Comparison of ENCODE assay signal across 19 cellular contexts in the genomic region with DNA sequence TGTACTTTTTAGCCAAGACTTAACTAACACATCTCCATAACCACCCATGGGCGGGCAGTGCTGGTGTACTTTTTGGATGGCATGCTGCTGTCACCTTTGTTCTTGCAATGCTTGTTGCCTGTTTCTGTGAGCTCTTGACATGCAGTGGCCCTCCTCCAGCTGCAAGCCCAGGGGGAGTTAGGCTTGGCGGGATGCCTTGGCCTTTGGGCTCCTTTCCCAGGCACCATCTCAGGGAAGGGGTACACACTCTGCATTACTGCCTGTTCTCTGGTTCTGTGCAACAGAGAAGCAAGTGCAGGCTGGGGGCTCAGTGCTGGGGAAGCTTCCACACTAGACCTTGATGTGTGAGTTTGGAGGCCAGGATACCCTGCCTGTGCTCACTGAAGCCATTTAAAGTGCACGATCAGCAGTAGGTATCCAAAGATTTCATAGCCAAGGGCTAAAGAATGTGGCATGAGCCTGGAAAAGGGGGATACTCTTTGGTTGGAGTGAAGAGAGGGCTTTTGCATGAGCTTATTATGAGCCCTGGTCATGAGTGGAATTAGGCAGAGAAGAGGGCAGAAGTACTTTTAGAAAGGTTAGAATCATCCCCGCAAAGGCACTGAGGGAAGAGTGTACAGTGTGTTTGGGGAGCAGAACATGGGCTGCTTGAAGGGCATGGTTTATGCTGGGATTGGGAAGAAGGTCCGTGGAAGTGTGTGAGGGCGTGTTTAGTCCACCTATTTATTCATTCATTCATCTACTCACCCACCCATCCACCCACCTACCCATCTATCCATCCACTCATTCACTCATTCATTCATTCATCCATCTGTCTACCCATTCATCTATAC.
"Had no signal": no experiment of that assay in that cellular context is flagged by ENCODE, and none has a peak within 500 bp of the region (broad histone marks: within the 10 kb centered on the region; RNA-seq: fewer than 3 reads in every experiment).

No MANE protein-coding gene starts in this region.

- H3K9me3 ChIP-seq: colonic mucosa, heart right ventricle, left lung, ovary, SK-N-SH, suprapubic skin, upper lobe of right lung had no signal

- H3K9me3 Mint-ChIP-seq: activated T-cell treated with anti-CD3 and anti-CD28 coated beads, Interleukin-2, amount 50 U/mL, for 24 hours; nephron had no signal

- H3K27ac ChIP-seq: colonic mucosa, foreskin keratinocyte, heart right ventricle, left lung, ovary, suprapubic skin, upper lobe of right lung had no signal

- H3K27ac Mint-ChIP-seq: activated naive CD4-positive, alpha-beta T cell treated with anti-CD3 and anti-CD28 coated beads, Interleukin-2, amount 50 U/mL, for 72 hours; activated T-cell treated with anti-CD3 and anti-CD28 coated beads, Interleukin-2, amount 50 U/mL, for 24 hours; nephron had no signal

- H3K27me3 ChIP-seq: colonic mucosa, foreskin keratinocyte, heart right ventricle, left lung, ovary, suprapubic skin, upper lobe of right lung had no signal

- H3K4me3 ChIP-seq: colonic mucosa, heart right ventricle, left lung, ovary, suprapubic skin, upper lobe of right lung had no signal

- ATAC-seq: activated naive CD4-positive, alpha-beta T cell treated with anti-CD3 and anti-CD28 coated beads, Interleukin-2, amount 50 U/mL, for 72 hours; foreskin keratinocyte; left lung; upper lobe of right lung had no signal

- FAIRE-seq: endothelial cell of umbilical vein, keratinocyte, small intestine had no signal

- H3K27me3 Mint-ChIP-seq: activated T-cell treated with anti-CD3 and anti-CD28 coated beads, Interleukin-2, amount 50 U/mL, for 24 hours had no signal

- H3K4me1 ChIP-seq: colonic mucosa, foreskin keratinocyte, left lung, suprapubic skin, upper lobe of right lung had no signal

- DNase-seq: activated CD4-positive, alpha-beta T cell treated with anti-CD3 and anti-CD28 coated beads, Interleukin-2, amount 50 U/mL, for 1 hour; activated effector memory CD4-positive, alpha-beta T cell treated with anti-CD3 and anti-CD28 coated beads, Interleukin-2, amount 50 U/mL, for 16 hours; activated T-cell treated with anti-CD3 and anti-CD28 coated beads, Interleukin-2, amount 50 U/mL, for 24 hours; colonic mucosa; effector CD4-positive, alpha-beta T cell; foreskin keratinocyte; left lung; mesenchymal stem cell; retina; SK-N-SH; small intestine; upper lobe of right lung had no signal

- H3K4me2 ChIP-seq: SK-N-SH had no signal

- H3K36me3 ChIP-seq: colonic mucosa, heart right ventricle, ovary, upper lobe of right lung had no signal

- H3K4me3 Mint-ChIP-seq: activated T-cell treated with anti-CD3 and anti-CD28 coated beads, Interleukin-2, amount 50 U/mL, for 24 hours; nephron had no signal

- H3K9me2 ChIP-seq: SK-N-SH had no signal

- H3K9ac ChIP-seq: SK-N-SH had no signal
